Comparison of ENCODE assay signal across 8 cellular contexts in the genomic region with DNA sequence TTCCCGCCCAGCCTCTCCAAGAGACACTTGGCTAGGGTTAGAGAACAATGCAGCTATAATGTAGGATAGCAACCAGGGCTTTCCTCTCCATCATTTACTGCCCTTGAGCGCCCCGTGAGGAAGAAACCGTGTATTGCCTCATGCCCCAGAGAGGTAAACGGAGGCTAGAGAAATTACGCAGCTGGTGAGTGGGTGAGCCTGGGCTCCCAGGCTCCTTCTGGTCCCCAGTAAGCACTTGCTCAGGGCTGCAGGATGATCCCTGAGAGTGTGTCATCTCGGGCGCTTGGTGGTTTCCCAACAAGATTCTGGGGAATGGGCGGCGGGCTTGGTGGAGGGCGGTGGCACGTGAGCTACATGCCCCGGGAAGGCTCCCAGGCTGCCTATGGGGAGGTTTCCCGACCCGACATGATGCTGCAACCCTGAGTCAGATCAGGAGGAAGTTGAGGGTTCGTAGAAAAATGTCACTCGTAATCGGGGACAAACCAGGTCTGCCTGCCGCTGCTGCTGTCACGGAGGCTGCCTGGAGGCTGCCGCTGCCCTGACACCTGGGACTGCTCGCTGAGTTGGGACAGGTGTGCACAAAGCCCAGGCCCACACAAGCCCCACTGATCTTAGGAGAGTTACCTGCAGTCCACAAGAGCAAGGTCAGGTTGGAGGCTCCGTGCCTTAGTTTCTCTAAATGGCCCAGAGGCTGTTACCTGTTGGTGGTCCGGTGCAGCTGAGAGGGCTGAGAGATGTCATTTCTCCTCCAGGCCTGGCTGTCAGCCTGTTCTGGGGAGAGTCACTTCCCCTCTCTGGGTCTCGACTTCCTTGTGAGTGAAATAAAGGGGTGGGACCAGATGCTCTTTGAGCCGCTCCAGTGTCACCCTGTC. TPM values are rescaled to one million over a fixed set of nuclear protein-coding genes. Genes with fewer than 3 reads are reported as not detected.
DNase-seq lines count a peak whose midpoint lies in the region; ATAC-seq and TF ChIP-seq lines count a peak whose summit lies in the region.

A gene with protein sequence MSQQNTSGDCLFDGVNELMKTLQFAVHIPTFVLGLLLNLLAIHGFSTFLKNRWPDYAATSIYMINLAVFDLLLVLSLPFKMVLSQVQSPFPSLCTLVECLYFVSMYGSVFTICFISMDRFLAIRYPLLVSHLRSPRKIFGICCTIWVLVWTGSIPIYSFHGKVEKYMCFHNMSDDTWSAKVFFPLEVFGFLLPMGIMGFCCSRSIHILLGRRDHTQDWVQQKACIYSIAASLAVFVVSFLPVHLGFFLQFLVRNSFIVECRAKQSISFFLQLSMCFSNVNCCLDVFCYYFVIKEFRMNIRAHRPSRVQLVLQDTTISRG (minus strand): TSS at position 773 of the 872 bp plus-strand sequence. CDS start 14,280 bp downstream, outside the sequence.

- H3K27me3 ChIP-seq in mononuclear cell (ENCODE audit: insufficient read depth, low read length) (no peaks in the 10 kb centered on the region), psoas muscle (ENCODE audit: insufficient read depth in 3 of 3, low read length in 2 of 3) (no peaks in the 10 kb centered on the region)

- intact Hi-C loops in psoas muscle (cut with DNase I): no loop called here

- no peak within 1 kb of the TSS for H3K27ac ChIP-seq in psoas muscle

- TF ChIP-seq POLR2A in GM18505 (IDR thresholded peaks at IDR 0.05; ENCODE audit: borderline replicate concordance, extremely low read depth, insufficient read depth, insufficient read length): peak; percentile 76

- H3K4me3 ChIP-seq in HFF-Myc (replicated peaks; ENCODE audit: low read depth, low read length): no peak within 1 kb of the TSS
- H3K4me3 ChIP-seq in mononuclear cell (ENCODE audit: low read length): peak within 1 kb of the TSS; percentile 25
- H3K4me3 ChIP-seq in psoas muscle: no peak within 1 kb of the TSS

- 67 to 71% (median 71%) methylated on average over 25 to 26 of the region's 26 CpGs for WGBS in psoas muscle, 3 donors

- ATAC-seq in GM18505 (IDR thresholded peaks at IDR 0.05; ENCODE audit: unreplicated experiment) (peak; percentile 33), psoas muscle (no peak)

- H3K36me3 ChIP-seq in psoas muscle (ENCODE audit: insufficient read depth in 1 of 2, low read depth in 1 of 2): no peaks in the 10 kb centered on the region

- peak; percentile 21 for TF ChIP-seq CTCF in HFF-Myc (IDR thresholded peaks at IDR 0.05; ENCODE audit: low read depth, low read length, missing control alignments)
- TF ChIP-seq CTCF in psoas muscle (IDR thresholded peaks at IDR 0.05): no peak

- DNase-seq in HFF-Myc (ENCODE audit: extremely low read depth, low read depth) (no peak), NOMO-1 treated with DMSO at 0.1 percent for 48 hours (lab: John Stamatoyannopoulos, UW; ENCODE audit: unreplicated experiment) (peak; percentile 69), NCI-H1048 (lab: John Stamatoyannopoulos, UW) (no peak), psoas muscle (no peak), HK-2 (ENCODE audit: unreplicated experiment) (no peak)
- DNase-seq in activated T-helper 9 cell treated with anti-CD3 and anti-CD28 coated beads, Interleukin-2, amount 50 U/mL, for 16 hours (ENCODE audit: low read depth): peak; percentile 57

- H3K4me1 ChIP-seq in mononuclear cell (ENCODE audit: insufficient read depth, low read length): peaks cover 16% of the 10 kb centered on the region
- no peaks in the 10 kb centered on the region for H3K4me1 ChIP-seq in psoas muscle

- H3K9me3 ChIP-seq in mononuclear cell (ENCODE audit: low read depth, low read length) (no peaks in the 10 kb centered on the region), psoas muscle (no peaks in the 10 kb centered on the region)

RNA-seq across cellular contexts. Expression of the gene that starts here (rescaled TPM):
- 1.2 TPM for total RNA-seq in mononuclear cell
- total RNA-seq in psoas muscle: under 1 TPM in 1 of 4 donors, not detected in 3; 0.32 TPM
- under 1 TPM in 2 of 3 donors, not detected in 1; 0.01 to 0.03 TPM for polyA plus RNA-seq in psoas muscle

Comparison
In these comparisons a context has a peak if more than half of its experiments do, and no peak if none do; other contexts are left out.
1. DNase-seq: peak in NOMO-1 treated with DMSO at 0.1 percent for 48 hours (single experiment) and activated T-helper 9 cell treated with anti-CD3 and anti-CD28 coated beads, Interleukin-2, amount 50 U/mL, for 16 hours (single experiment); none in HFF-Myc (single experiment), NCI-H1048 (single experiment), psoas muscle (0 of 2) and HK-2 (single experiment).